Comparison of ENCODE assay signal across 27 cellular contexts in the genomic region with DNA sequence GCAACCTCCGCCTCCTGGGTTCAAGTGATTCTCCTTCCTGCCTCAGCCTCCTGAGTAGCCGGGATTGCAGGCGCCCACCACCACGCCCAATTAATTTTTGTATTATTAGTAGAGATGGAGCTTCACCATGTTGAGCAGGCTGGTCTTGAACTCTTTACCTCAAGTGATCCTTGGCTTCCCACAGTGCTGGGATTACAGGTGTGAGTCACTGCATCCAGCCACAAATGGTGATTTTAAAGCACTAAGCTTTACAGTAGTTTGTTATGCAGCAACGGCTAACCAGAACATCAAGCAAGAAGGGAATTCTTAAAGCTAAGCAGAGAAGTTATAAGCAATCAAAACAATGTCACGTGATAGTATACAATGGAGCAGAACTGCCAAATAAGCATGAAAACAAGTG.
DNase-seq lines count a peak whose midpoint lies in the region; ATAC-seq and TF ChIP-seq lines count a peak whose summit lies in the region.
"Had no signal": no experiment of that assay in that cellular context is flagged by ENCODE, and none has a peak within 500 bp of the region (broad histone marks: within the 10 kb centered on the region; RNA-seq: fewer than 3 reads in every experiment).

No MANE protein-coding gene starts in this region.

- H3K36me3 Mint-ChIP-seq in endothelial cell (ENCODE audit: low read depth, unreplicated experiment), result no peaks in the 10 kb centered on the region
- peaks cover 38 to 43% of the 10 kb centered on the region in 2 donors for H3K36me3 Mint-ChIP-seq in stimulated activated naive B cell treated with anti-CD40 and anti-IgM and Interleukin-4, amounts not matched to agents 10 μg/mL and 1 μg/mL and 100 μg/mL, for 72 hours
- H3K36me3 Mint-ChIP-seq in naive thymus-derived CD8-positive, alpha-beta T cell, result peaks cover 0 to 63% (median 12%) of the 10 kb centered on the region in 3 donors

- peak overlapping the region; percentile 54 for H3K4me3 Mint-ChIP-seq in endothelial cell (ENCODE audit: unreplicated experiment)
- no peak overlapping the region for H3K4me3 Mint-ChIP-seq in stimulated activated naive B cell treated with anti-CD40 and anti-IgM and Interleukin-4, amounts not matched to agents 10 μg/mL and 1 μg/mL and 100 μg/mL, for 72 hours
- no peak overlapping the region for H3K4me3 Mint-ChIP-seq in naive thymus-derived CD8-positive, alpha-beta T cell
- H3K4me3 Mint-ChIP-seq: B cell; CD14-positive monocyte; CD8-positive, alpha-beta memory T cell had no signal

- H3K27ac ChIP-seq in HEK293 (ENCODE audit: extremely low read depth, low read depth, low read length), result no peak overlapping the region
- H3K27ac ChIP-seq: HL-60 had no signal

- CTCF ChIA-PET in HEK293 (lab: Yijun Ruan, JAX), result interaction anchor here (0.6 to 1.0 kb wide), 2 partner anchors 100 to 802 kb away, joined by 3 read pairs; no protein-coding TSS in a partner anchor

- peaks cover 17 to 27% of the 10 kb centered on the region in 2 experiments for H3K36me3 ChIP-seq in HEK293 (ENCODE audit: control insufficient read depth in 2 of 2, insufficient read depth in 1 of 2, low read length in 2 of 2)

- no peaks in the 10 kb centered on the region for H3K27me3 Mint-ChIP-seq in endothelial cell (ENCODE audit: unreplicated experiment)
- no peaks in the 10 kb centered on the region for H3K27me3 Mint-ChIP-seq in stimulated activated naive B cell treated with anti-CD40 and anti-IgM and Interleukin-4, amounts not matched to agents 10 μg/mL and 1 μg/mL and 100 μg/mL, for 72 hours
- no peaks in the 10 kb centered on the region for H3K27me3 Mint-ChIP-seq in naive thymus-derived CD8-positive, alpha-beta T cell
- H3K27me3 Mint-ChIP-seq: B cell; CD8-positive, alpha-beta memory T cell had no signal

- peaks cover 16% of the 10 kb centered on the region; the same call in 1 of the 2 replicates for H3K4me1 ChIP-seq in HEK293 (ENCODE audit: control insufficient read depth, insufficient read depth, low read length)

- ATAC-seq in stimulated activated naive B cell treated with anti-CD40 and anti-IgM and Interleukin-4, amounts not matched to agents 10 μg/mL and 1 μg/mL and 100 μg/mL, for 72 hours (replicated peaks), result no peak
- ATAC-seq in naive thymus-derived CD8-positive, alpha-beta T cell, result no peak
- ATAC-seq in GM19455 (IDR thresholded peaks at IDR 0.05; ENCODE audit: unreplicated experiment) (no peak), omental fat pad (ENCODE audit: low FRiP score) (no peak)
- ATAC-seq: PC-3 had no signal

- H3K9me3 ChIP-seq in HEK293 (ENCODE audit: control insufficient read depth, insufficient read depth, low read depth, low read length), result no peaks in the 10 kb centered on the region
- H3K9me3 ChIP-seq: SJSA1 had no signal

- peaks cover 24% of the 10 kb centered on the region for H3K4me1 Mint-ChIP-seq in endothelial cell (ENCODE audit: unreplicated experiment)
- H3K4me1 Mint-ChIP-seq in stimulated activated naive B cell treated with anti-CD40 and anti-IgM and Interleukin-4, amounts not matched to agents 10 μg/mL and 1 μg/mL and 100 μg/mL, for 72 hours, result peaks cover 9 to 27% of the 10 kb centered on the region in 2 donors
- H3K4me1 Mint-ChIP-seq in naive thymus-derived CD8-positive, alpha-beta T cell, result peaks cover 12 to 20% (median 17%) of the 10 kb centered on the region in 4 donors
- H3K4me1 Mint-ChIP-seq: CD14-positive monocyte had no signal

- H3K27ac Mint-ChIP-seq in endothelial cell (ENCODE audit: unreplicated experiment), result no peak overlapping the region
- peak overlapping the region; percentile 21 for H3K27ac Mint-ChIP-seq in stimulated activated naive B cell treated with anti-CD40 and anti-IgM and Interleukin-4, amounts not matched to agents 10 μg/mL and 1 μg/mL and 100 μg/mL, for 72 hours
- H3K27ac Mint-ChIP-seq in naive thymus-derived CD8-positive, alpha-beta T cell, result no peak overlapping the region
- H3K27ac Mint-ChIP-seq: B cell had no signal

- no peaks in the 10 kb centered on the region for H3K9me3 Mint-ChIP-seq in endothelial cell (ENCODE audit: unreplicated experiment)
- H3K9me3 Mint-ChIP-seq in stimulated activated naive B cell treated with anti-CD40 and anti-IgM and Interleukin-4, amounts not matched to agents 10 μg/mL and 1 μg/mL and 100 μg/mL, for 72 hours, result no peaks in the 10 kb centered on the region
- no peaks in the 10 kb centered on the region for H3K9me3 Mint-ChIP-seq in naive thymus-derived CD8-positive, alpha-beta T cell
- H3K9me3 Mint-ChIP-seq: CD14-positive monocyte; CD8-positive, alpha-beta memory T cell had no signal

- DNase-seq in RPMI7951 (ENCODE audit: low read depth), result peak; percentile 9
- no peak for DNase-seq in endothelial cell (ENCODE audit: low spot score)
- no peak for DNase-seq in stimulated activated naive B cell treated with anti-CD40 and anti-IgM and Interleukin-4, amounts not matched to agents 10 μg/mL and 1 μg/mL and 100 μg/mL, for 72 hours
- no peak for DNase-seq in naive thymus-derived CD8-positive, alpha-beta T cell
- DNase-seq in mucosa of gallbladder (ENCODE audit: low spot score), result no peak
- no peak for DNase-seq in omental fat pad (ENCODE audit: low spot score)
- DNase-seq: CD8-positive, alpha-beta memory T cell; DMS 273 treated with DMSO at 0.1 percent for 48 hours; DMS79 treated with DMSO at 0.1 percent for 48 hours; Karpas-422; MV-4-11; NCI-H1105; NCI-H1436 treated with DMSO at 0.1 percent for 48 hours; NCI-H187 treated with DMSO at 0.1 percent for 48 hours; NCI-H446 treated with DMSO at 0.1 percent for 48 hours; NCI-H526; NCI-H82; NK-92 treated with Interleukin-12 subunit alpha and Interleukin-12 subunit beta, amount 100 ng/mL, for 24 hours; PC-3; Right ventricle myocardium superior; RPMI8226 had no signal

- no peak overlapping the region for H3K4me3 ChIP-seq in HEK293 (ENCODE audit: low read depth, low read length)
- H3K4me3 ChIP-seq: SJSA1 had no signal

- POLR2A ChIA-PET in HEK293 (lab: Yijun Ruan, JAX), result no interaction called here
- POLR2A ChIA-PET in naive thymus-derived CD8-positive, alpha-beta T cell (lab: Charles Lee), result no interaction called here

- TF ChIP-seq CTCF in HEK293 (tag by site-specific recombination; IDR thresholded peaks at IDR 0.05) (no peak), endothelial cell (IDR thresholded peaks at IDR 0.05; ENCODE audit: unreplicated experiment) (no peak), omental fat pad (IDR thresholded peaks at IDR 0.05) (no peak)

TF ChIP-seq in HEK293, 187 proteins besides CTCF, POLR2A, EP300 and RAD21:
- TF ChIP-seq ZNF600 (tag by site-specific recombination; IDR thresholded peaks at IDR 0.05) (peak; percentile 48; the same call in 1 of the 2 replicates), ZNF423 (tag by site-specific recombination; IDR thresholded peaks at IDR 0.05) (no peak), RBAK (tag by site-specific recombination; IDR thresholded peaks at IDR 0.05) (0 out of 2 replicates have a peak, but pooled peaks have one; percentile 55), OSR2 (tag by site-specific recombination; IDR thresholded peaks at IDR 0.05) (0 out of 2 replicates have a peak, but pooled peaks have one; percentile 9)
